In genomic region chr10:6202684-6203330, GRCh38 we compare ENCODE assay signal across 8 cellular contexts. TPM values are rescaled to one million over a fixed set of nuclear protein-coding genes. Genes with fewer than 3 reads are reported as not detected.
A peak's percentile ranks its signal among the peaks of the same experiment; 100 is the strongest.
DNase-seq lines count a peak whose midpoint lies in the region; ATAC-seq and TF ChIP-seq lines count a peak whose summit lies in the region.

TSS of gene PFKFB3 (plus strand) at chr10:6202932. CDS start at chr10:6203261, 329 bp downstream.

- H3K36me3 Mint-ChIP-seq in IgD-negative memory B cell: no peaks in the 10 kb centered on the region
- H3K36me3 Mint-ChIP-seq in activated naive CD4-positive, alpha-beta T cell treated with anti-CD3 and anti-CD28 coated beads, Interleukin-2, amount 10 ng/mL, durations not matched to agents 7 days and 5 days: peaks cover 23% of the 10 kb centered on the region

- CTCF ChIA-PET in activated naive CD4-positive, alpha-beta T cell treated with anti-CD3 and anti-CD28 coated beads, Interleukin-2, amount 10 ng/mL, durations not matched to agents 7 days and 5 days (lab: Charles Lee): interaction anchor here (0.8 to 7.3 kb wide), 28 partner anchors 9 to 207 kb away, joined by 3 to 184 read pairs (median 4); no protein-coding TSS in a partner anchor

- peak within 1 kb of the TSS; percentile 95 for H3K27ac ChIP-seq in suprapubic skin

- DNase-seq in EL (peak; percentile 94), SK-N-DZ (ENCODE audit: low spot score) (peak; percentile 96), globus pallidus (ENCODE audit: low spot score) (peak; percentile 96), occipital lobe (lab: John Stamatoyannopoulos, UW) (peak; percentile 94), suprapubic skin (ENCODE audit: low spot score in 2 of 2) (peak; percentile 97)
- DNase-seq in activated naive CD4-positive, alpha-beta T cell treated with anti-CD3 and anti-CD28 coated beads, Interleukin-2, amount 10 ng/mL, durations not matched to agents 7 days and 5 days: peak; percentile 94

- no peaks in the 10 kb centered on the region for H3K27me3 ChIP-seq in suprapubic skin

- H3K27me3 Mint-ChIP-seq in IgD-negative memory B cell: no peaks in the 10 kb centered on the region
- peaks cover 3% of the 10 kb centered on the region for H3K27me3 Mint-ChIP-seq in activated naive CD4-positive, alpha-beta T cell treated with anti-CD3 and anti-CD28 coated beads, Interleukin-2, amount 10 ng/mL, durations not matched to agents 7 days and 5 days

- peak within 1 kb of the TSS in 2 of 3 donors; percentile 80 to 88 for H3K27ac Mint-ChIP-seq in IgD-negative memory B cell
- H3K27ac Mint-ChIP-seq in activated naive CD4-positive, alpha-beta T cell treated with anti-CD3 and anti-CD28 coated beads, Interleukin-2, amount 10 ng/mL, durations not matched to agents 7 days and 5 days: peak within 1 kb of the TSS; percentile 95

- TF ChIP-seq POLR2A in suprapubic skin (IDR thresholded peaks at IDR 0.05): peak; percentile 96 to 99

- no peak for TF ChIP-seq EP300 in suprapubic skin (IDR thresholded peaks at IDR 0.05)

- peak; percentile 78 for ATAC-seq in GM21528 (IDR thresholded peaks at IDR 0.05; ENCODE audit: low FRiP score, unreplicated experiment)

- peak; percentile 98 to 99 for TF ChIP-seq CTCF in suprapubic skin (IDR thresholded peaks at IDR 0.05)

- peak within 1 kb of the TSS; percentile 84 for H3K4me3 ChIP-seq in suprapubic skin

- peak within 1 kb of the TSS; percentile 91 to 99 (median 94) for H3K4me3 Mint-ChIP-seq in IgD-negative memory B cell
- peak within 1 kb of the TSS; percentile 94 for H3K4me3 Mint-ChIP-seq in activated naive CD4-positive, alpha-beta T cell treated with anti-CD3 and anti-CD28 coated beads, Interleukin-2, amount 10 ng/mL, durations not matched to agents 7 days and 5 days

- H3K4me1 Mint-ChIP-seq in IgD-negative memory B cell: peaks cover 19 to 24% (median 19%) of the 10 kb centered on the region in 3 donors
- H3K4me1 Mint-ChIP-seq in activated naive CD4-positive, alpha-beta T cell treated with anti-CD3 and anti-CD28 coated beads, Interleukin-2, amount 10 ng/mL, durations not matched to agents 7 days and 5 days: peaks cover 41% of the 10 kb centered on the region

- no peaks in the 10 kb centered on the region for H3K36me3 ChIP-seq in suprapubic skin

- no peaks in the 10 kb centered on the region for H3K9me3 ChIP-seq in suprapubic skin

- H3K9me3 Mint-ChIP-seq in IgD-negative memory B cell: no peaks in the 10 kb centered on the region
- H3K9me3 Mint-ChIP-seq in activated naive CD4-positive, alpha-beta T cell treated with anti-CD3 and anti-CD28 coated beads, Interleukin-2, amount 10 ng/mL, durations not matched to agents 7 days and 5 days: no peaks in the 10 kb centered on the region

- WGBS in suprapubic skin: 2% methylated on average over 24 of the region's 75 CpGs

- H3K4me1 ChIP-seq in suprapubic skin: peaks cover 56% of the 10 kb centered on the region

RNA-seq across cellular contexts. Expression of gene PFKFB3, which starts in this region (rescaled TPM):
- polyA plus RNA-seq in IgD-negative memory B cell: 7.0 TPM
- 22.4 and 26.5 TPM in 2 replicates for polyA plus RNA-seq in SK-N-DZ (2014; cell fraction: cytosol; rRNA removed)
- 24.0 and 24.5 TPM in 2 replicates for polyA plus RNA-seq in SK-N-DZ (2014; cell fraction: nucleus; rRNA removed)
- total RNA-seq in occipital lobe: 21.4 TPM
- total RNA-seq in suprapubic skin: 100 to 1,000 TPM in 1 of 4 donors, 10 to 100 TPM in 3; 40.1 to 115 (median 52.2) TPM

Comparison
In these comparisons a context has a peak if more than half of its experiments do, and no peak if none do; other contexts are left out.
1. Peak in every context shown above with its lines: DNase-seq, ATAC-seq, H3K4me3 ChIP-seq and H3K27ac ChIP-seq.